In the genomic region with DNA sequence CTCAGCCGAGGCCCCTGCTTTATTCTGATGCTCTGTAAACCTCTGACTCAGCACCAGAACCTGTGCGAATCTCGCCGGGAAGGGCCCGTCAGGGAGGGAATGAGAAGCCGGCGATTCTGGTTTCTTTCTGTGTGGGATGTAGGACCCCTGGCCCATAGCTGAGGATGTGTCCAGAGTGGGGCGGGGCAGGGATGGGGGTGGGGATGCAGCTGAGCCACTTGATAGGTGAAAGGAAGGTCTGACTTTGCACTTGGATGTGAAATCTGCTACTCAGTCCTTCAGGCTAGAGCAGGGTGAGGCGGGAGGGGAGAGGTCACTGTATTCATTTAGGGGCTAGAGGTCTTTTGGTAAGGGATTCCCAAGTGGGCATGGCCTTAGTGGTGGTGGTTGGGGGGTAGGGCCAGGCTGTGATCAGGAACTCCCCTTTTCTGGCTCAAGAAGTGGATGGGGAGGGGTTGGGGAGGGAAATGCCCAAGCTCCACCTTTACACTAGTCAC, we compare ENCODE assay signal across 10 cellular contexts.
DNase-seq lines count a peak whose midpoint lies in the region; ATAC-seq and TF ChIP-seq lines count a peak whose summit lies in the region.
"Had no signal": no experiment of that assay in that cellular context is flagged by ENCODE, and none has a peak within 500 bp of the region (broad histone marks: within the 10 kb centered on the region; RNA-seq: fewer than 3 reads in every experiment).

No MANE protein-coding gene starts in this region.

- peak; percentile 52 for ATAC-seq in HG02610 (IDR thresholded peaks at IDR 0.05; ENCODE audit: unreplicated experiment)

- H3K9me3 Mint-ChIP-seq in nephron: peaks cover 20% of the 10 kb centered on the region

- no peak for TF ChIP-seq CTCF in GM06990 (IDR thresholded peaks at IDR 0.05; ENCODE audit: insufficient read depth, low read length, poor library complexity, severe bottlenecking)
- no peak for TF ChIP-seq CTCF in nephron (IDR thresholded peaks at IDR 0.05; ENCODE audit: unreplicated experiment in 3 of 3)

- no peaks in the 10 kb centered on the region for H3K36me3 Mint-ChIP-seq in nephron (ENCODE audit: low read depth)

- no peaks in the 10 kb centered on the region for H3K36me3 ChIP-seq in GM06990 (ENCODE audit: control insufficient read depth, insufficient read depth, low read length)

- H3K27me3 Mint-ChIP-seq in nephron (ENCODE audit: low read depth): peaks cover 95% of the 10 kb centered on the region

- H3K4me3 ChIP-seq in GM06990 (replicated peaks; ENCODE audit: low read depth, low read length): peak overlapping the region; percentile 70

- no peak overlapping the region for H3K27ac ChIP-seq in caudate nucleus (ENCODE audit: low read depth, low read length)

- peak overlapping the region; percentile 55 to 60 (median 57) for H3K4me3 Mint-ChIP-seq in nephron

- no peaks in the 10 kb centered on the region; the same call in 1 of the 2 replicates for H3K27me3 ChIP-seq in GM06990 (replicated peaks; ENCODE audit: control insufficient read depth, insufficient read depth, low read length)

- peak; percentile 56 for DNase-seq in GM06990 (ENCODE audit: extremely low read depth, insufficient read length)
- DNase-seq in amniotic stem cell (lab: John Stamatoyannopoulos, UW): peak; percentile 49
- DNase-seq in SHP77 treated with DMSO at 0.1 percent for 48 hours (lab: John Stamatoyannopoulos, UW): no peak
- no peak for DNase-seq in NCI-H2196 (lab: John Stamatoyannopoulos, UW; ENCODE audit: unreplicated experiment)
- no peak for DNase-seq in caudate nucleus (lab: John Stamatoyannopoulos, UW)
- no peak for DNase-seq in activated CD8-positive, alpha-beta memory T cell treated with anti-CD3 and anti-CD28 coated beads for 24 hours
- DNase-seq: left colon, NCI-H2029 had no signal

- H3K4me1 Mint-ChIP-seq in nephron: peaks cover 6% of the 10 kb centered on the region

- no peak overlapping the region for H3K27ac Mint-ChIP-seq in nephron

Comparison
In these comparisons a context has a peak if more than half of its experiments do, and no peak if none do; other contexts are left out.
1. DNase-seq: peak in GM06990 (single experiment) and amniotic stem cell (single experiment); none in SHP77 treated with DMSO at 0.1 percent for 48 hours (single experiment), NCI-H2196 (single experiment), caudate nucleus (0 of 61) and activated CD8-positive, alpha-beta memory T cell treated with anti-CD3 and anti-CD28 coated beads for 24 hours (single experiment).